Comparison of ENCODE assay signal across 1 cellular context in genomic region chr15:78811825-78812183, GRCh38.
TF ChIP-seq lines count a peak whose summit lies in the region.

No MANE protein-coding gene starts in this region.

TF ChIP-seq in HCT116, 20 proteins besides CTCF, POLR2A, EP300 and RAD21 (continued from another document):
- TF ChIP-seq REST (IDR thresholded peaks at IDR 0.05; ENCODE audit: low read depth) (no peak), SIN3A (IDR thresholded peaks at IDR 0.05; ENCODE audit: low read depth) (no peak), POLR2AphosphoS5 (IDR thresholded peaks at IDR 0.05; ENCODE audit: low read depth, low read length) (no peak), EZH2 (IDR thresholded peaks at IDR 0.05) (no peak), SRF (IDR thresholded peaks at IDR 0.05; ENCODE audit: low read depth) (no peak), CEBPB (IDR thresholded peaks at IDR 0.05; ENCODE audit: low read depth) (no peak), ELF1 (IDR thresholded peaks at IDR 0.05; ENCODE audit: borderline replicate concordance, low read depth) (no peak), ZNF274 (IDR thresholded peaks at IDR 0.05; ENCODE audit: low read depth, low read length) (no peak), FOSL1 (IDR thresholded peaks at IDR 0.05; ENCODE audit: low read depth) (no peak), MAX (IDR thresholded peaks at IDR 0.05) (no peak), ATF3 (IDR thresholded peaks at IDR 0.05) (no peak), EZH2phosphoT487 (IDR thresholded peaks at IDR 0.05; ENCODE audit: borderline replicate concordance) (no peak), EGR1 (IDR thresholded peaks at IDR 0.05; ENCODE audit: low read depth) (no peak), YY1 (IDR thresholded peaks at IDR 0.05; ENCODE audit: extremely low read depth, insufficient replicate concordance, low read depth, low read length) (no peak), SP1 (IDR thresholded peaks at IDR 0.05; ENCODE audit: low read depth) (no peak), TCF7L2 (IDR thresholded peaks at IDR 0.05; ENCODE audit: borderline replicate concordance, extremely low read depth, insufficient read depth, insufficient read length) (no peak), JUND (IDR thresholded peaks at IDR 0.05) (no peak), ZBTB33 (IDR thresholded peaks at IDR 0.05; ENCODE audit: extremely low read depth, insufficient replicate concordance, low read length) (no peak), CBX3 (IDR thresholded peaks at IDR 0.05; ENCODE audit: low read depth) (no peak)
